In genomic region chr16:31338166-31338685, GRCh38 we compare ENCODE assay signal across 1 cellular context.
TF ChIP-seq lines count a peak whose summit lies in the region.

No MANE protein-coding gene starts in this region.

TF ChIP-seq in HepG2, 621 proteins besides CTCF, POLR2A, EP300 and RAD21:
- TF ChIP-seq ZNF281 (CRISPR knock-in tag; IDR thresholded peaks at IDR 0.05; ENCODE audit: borderline replicate concordance): peak; percentile 40; the same call in 1 of the 2 replicates
